8 cellular contexts compared by ENCODE assay signal in the genomic region with DNA sequence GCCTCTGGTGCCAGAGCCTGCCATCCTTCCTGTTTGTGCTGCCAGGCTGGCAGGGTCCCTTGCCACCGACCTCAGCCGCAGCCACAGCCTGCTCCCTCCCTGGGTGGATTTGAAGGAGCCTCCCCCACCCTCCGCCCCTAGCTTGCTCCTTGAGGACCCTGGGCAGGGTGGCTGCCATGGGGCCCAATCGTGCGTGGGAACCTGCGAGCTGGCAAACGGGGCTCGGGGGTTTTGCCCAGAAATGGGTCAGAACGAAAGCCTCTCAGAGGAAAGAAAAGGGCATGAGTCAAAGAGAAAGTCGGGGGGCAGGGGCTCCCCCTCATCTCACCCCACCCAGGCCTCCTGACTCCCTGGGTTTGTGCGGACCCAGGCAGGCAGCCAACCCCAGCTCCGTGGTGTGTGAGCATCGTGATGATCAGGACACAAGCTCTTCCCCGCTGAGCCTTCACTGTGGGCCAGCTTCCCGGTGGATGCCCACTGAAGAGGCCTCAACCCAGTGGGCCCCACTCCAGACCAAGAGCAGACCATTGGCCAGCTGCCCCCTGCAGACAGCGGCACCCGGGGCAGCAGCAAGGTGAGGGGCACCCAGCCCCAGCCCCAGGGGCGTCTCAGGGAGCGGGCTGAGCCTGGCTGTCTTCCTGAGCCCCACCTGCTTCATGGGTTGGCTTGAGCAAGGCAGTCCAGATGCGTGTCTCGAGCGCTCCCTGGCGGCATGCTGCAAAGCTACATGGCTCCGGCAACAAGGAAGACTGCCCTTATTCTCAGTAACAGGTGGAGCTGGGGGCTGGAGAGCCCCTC. TPM values are rescaled to one million over a fixed set of nuclear protein-coding genes. Genes with fewer than 3 reads are reported as not detected.
A peak's percentile ranks its signal among the peaks of the same experiment; 100 is the strongest.
DNase-seq lines count a peak whose midpoint lies in the region; ATAC-seq and TF ChIP-seq lines count a peak whose summit lies in the region.

No MANE protein-coding gene starts in this region.

- H3K9me2 ChIP-seq in SK-N-SH: no peaks in the 10 kb centered on the region

- H2AFZ ChIP-seq in SK-N-SH (ENCODE audit: low read depth): no peak overlapping the region

- H3K79me2 ChIP-seq in SK-N-SH (ENCODE audit: insufficient read depth): no peaks in the 10 kb centered on the region

- POLR2A ChIA-PET in SK-N-SH (lab: Yijun Ruan, JAX): interaction anchor here (1.5 to 1.9 kb wide), 3 partner anchors 10 to 87 kb away, joined by 6 to 13 read pairs (median 8); a partner anchor contains a TSS

- ATAC-seq in GM19468 (IDR thresholded peaks at IDR 0.05; ENCODE audit: extremely low read depth, unreplicated experiment) (peak; percentile 22), gastroesophageal sphincter (peak; percentile 77), thoracic aorta (ENCODE audit: insufficient number of reproducible peaks, low FRiP score, low read depth) (no peak)

- DNase-seq in NAMALWA (ENCODE audit: low spot score): peak; percentile 91
- DNase-seq in SK-N-SH: peak; percentile 93
- peak; percentile 88 for DNase-seq in activated naive CD4-positive, alpha-beta T cell treated with Interleukin-2 at 50 U/mL for 16 hours
- peak; percentile 75 to 87 (median 86) for DNase-seq in ovary
- no peak for DNase-seq in thoracic aorta (ENCODE audit: low spot score)

- H3K27ac ChIP-seq in BLaER1 treated with 17β-estradiol and CSF1 and Interleukin-3, amounts not matched to agents 10 nM and 100 nM: peak overlapping the region in 10 of 11 experiments; percentile 38 to 97 (median 78); a peak in 20 of 22 replicates
- H3K27ac ChIP-seq in SK-N-SH (ENCODE audit: low read depth in 2 of 2, low read length in 1 of 2) (peak overlapping the region in 1 of 2 experiments; percentile 39; a peak in 1 of 4 replicates), gastroesophageal sphincter (peak overlapping the region in 1 of 4 donors; percentile 17), ovary (no peak overlapping the region), thoracic aorta (no peak overlapping the region)

- no peak for TF ChIP-seq POLR2A in gastroesophageal sphincter (IDR thresholded peaks at IDR 0.05)
- TF ChIP-seq POLR2A in ovary (IDR thresholded peaks at IDR 0.05): peak; percentile 16

- H3K4me1 ChIP-seq in BLaER1 treated with 17β-estradiol and CSF1 and Interleukin-3, amounts not matched to agents 10 nM and 100 nM: peaks cover 34 to 76% (median 66%) of the 10 kb centered on the region in 10 experiments
- H3K4me1 ChIP-seq in SK-N-SH (ENCODE audit: control insufficient read depth in 1 of 2, insufficient read depth in 2 of 2, low read depth in 1 of 2, low read length in 1 of 2) (peaks cover 0 to 21% of the 10 kb centered on the region in 2 experiments; a peak in 1 of 4 replicates), gastroesophageal sphincter (peaks cover 0 to 18% (median 13%) of the 10 kb centered on the region in 3 donors), ovary (ENCODE audit: insufficient read depth) (peaks cover 1% of the 10 kb centered on the region), thoracic aorta (ENCODE audit: control insufficient read depth in 1 of 2, low read depth in 2 of 2) (no peaks in the 10 kb centered on the region)

- H3F3A ChIP-seq in SK-N-SH (replicated peaks; ENCODE audit: insufficient read depth): peaks cover 4% of the 10 kb centered on the region

- peak overlapping the region; percentile 42 to 82 (median 72) for H3K9ac ChIP-seq in BLaER1 treated with 17β-estradiol and CSF1 and Interleukin-3, amounts not matched to agents 10 nM and 100 nM
- H3K9ac ChIP-seq in SK-N-SH: no peak overlapping the region

- peak overlapping the region; percentile 82 to 97 (median 92) for H3K4me2 ChIP-seq in BLaER1 treated with 17β-estradiol and CSF1 and Interleukin-3, amounts not matched to agents 10 nM and 100 nM
- peak overlapping the region; percentile 8; the same call in 1 of the 2 replicates for H3K4me2 ChIP-seq in SK-N-SH

- no peaks in the 10 kb centered on the region for H3K9me3 ChIP-seq in BLaER1 treated with 17β-estradiol and CSF1 and Interleukin-3, amounts not matched to agents 10 nM and 100 nM (replicated peaks in 1 of 11)
- H3K9me3 ChIP-seq in SK-N-SH (no peaks in the 10 kb centered on the region), gastroesophageal sphincter (no peaks in the 10 kb centered on the region), ovary (no peaks in the 10 kb centered on the region), thoracic aorta (no peaks in the 10 kb centered on the region)

- peaks cover 0 to 53% (median 41%) of the 10 kb centered on the region in 11 experiments; a peak in 19 of 22 replicates for H4K20me1 ChIP-seq in BLaER1 treated with 17β-estradiol and CSF1 and Interleukin-3, amounts not matched to agents 10 nM and 100 nM
- no peaks in the 10 kb centered on the region for H4K20me1 ChIP-seq in SK-N-SH (ENCODE audit: insufficient read depth)

- TF ChIP-seq CTCF in SK-N-SH (IDR thresholded peaks at IDR 0.05) (peak; percentile 81), gastroesophageal sphincter (IDR thresholded peaks at IDR 0.05) (peak in 3 of 4 experiments; percentile 86 to 93 (median 86)), ovary (IDR thresholded peaks at IDR 0.05) (peak; percentile 90 to 91 (median 90)), thoracic aorta (IDR thresholded peaks at IDR 0.05) (peak; percentile 89)

- H3K27me3 ChIP-seq in BLaER1 treated with 17β-estradiol and CSF1 and Interleukin-3, amounts not matched to agents 10 nM and 100 nM: no peaks in the 10 kb centered on the region
- H3K27me3 ChIP-seq in SK-N-SH (ENCODE audit: insufficient read depth): no peaks in the 10 kb centered on the region
- H3K27me3 ChIP-seq in gastroesophageal sphincter: peaks cover 16% of the 10 kb centered on the region
- H3K27me3 ChIP-seq in ovary: no peaks in the 10 kb centered on the region
- H3K27me3 ChIP-seq in thoracic aorta (replicated peaks; ENCODE audit: insufficient read depth): no peaks in the 10 kb centered on the region

- peaks cover 26 to 63% (median 48%) of the 10 kb centered on the region in 11 experiments for H3K36me3 ChIP-seq in BLaER1 treated with 17β-estradiol and CSF1 and Interleukin-3, amounts not matched to agents 10 nM and 100 nM
- H3K36me3 ChIP-seq in SK-N-SH (replicated peaks in 1 of 2; ENCODE audit: control insufficient read depth in 1 of 2, insufficient read depth in 2 of 2, low read length in 1 of 2): peaks cover 0 to 16% of the 10 kb centered on the region in 2 experiments
- peaks cover 0 to 28% of the 10 kb centered on the region in 2 donors for H3K36me3 ChIP-seq in gastroesophageal sphincter
- no peaks in the 10 kb centered on the region for H3K36me3 ChIP-seq in ovary
- peaks cover 9% of the 10 kb centered on the region for H3K36me3 ChIP-seq in thoracic aorta

- TF ChIP-seq RAD21 in SK-N-SH (IDR thresholded peaks at IDR 0.05; ENCODE audit: low read length): peak; percentile 85

- TF ChIP-seq EP300 in SK-N-SH (IDR thresholded peaks at IDR 0.05; ENCODE audit: borderline replicate concordance in 1 of 2, low read depth in 1 of 2, low read length in 1 of 2) (no peak), gastroesophageal sphincter (IDR thresholded peaks at IDR 0.05) (no peak), ovary (IDR thresholded peaks at IDR 0.05) (no peak)

- peak overlapping the region; percentile 26 to 81 (median 62); a peak in 18 of 20 replicates for H3K4me3 ChIP-seq in BLaER1 treated with 17β-estradiol and CSF1 and Interleukin-3, amounts not matched to agents 10 nM and 100 nM
- H3K4me3 ChIP-seq in SK-N-SH (ENCODE audit: low read depth in 2 of 2, low read length in 1 of 2) (peak overlapping the region in 1 of 2 experiments; percentile 20; a peak in 1 of 4 replicates), gastroesophageal sphincter (no peak overlapping the region), ovary (no peak overlapping the region), thoracic aorta (no peak overlapping the region)

- CTCF ChIA-PET in SK-N-SH (lab: Yijun Ruan, JAX): interaction anchor here (0.6 to 15.1 kb wide), 50 partner anchors 10 to 274 kb away, joined by 3 to 350 read pairs (median 5); a partner anchor contains a TSS

- WGBS in SK-N-SH (ENCODE audit: low lambda C conversion rate): 25% methylated on average over 13 of the region's 24 CpGs
- 0% methylated on average over 3 of the region's 24 CpGs; no CpG with 5 or more reads in 1 of the 2 donors for WGBS in gastroesophageal sphincter (ENCODE audit: low coverage in 1 of 2), 2 donors
- WGBS in ovary, 3 donors: 12 to 18% (median 16%) methylated on average over 22 to 24 of the region's 24 CpGs

- intact Hi-C loops in ovary (cut with DNase I): loop anchor here (2.0 to 5.0 kb wide), 5 partner anchors 83 to 248 kb away; a partner anchor contains a TSS

RNA-seq across cellular contexts. Expression of a gene that starts 3.0 kb away (rescaled TPM):
- not detected in 2 replicates for polyA plus RNA-seq in SK-N-SH (2012; rRNA removed)
- not detected in 2 replicates for polyA plus RNA-seq in SK-N-SH (2012; cell fraction: cytosol; rRNA removed)
- 0.01 and 0.02 TPM in 2 replicates for polyA plus RNA-seq in SK-N-SH (2012; cell fraction: nucleus; rRNA removed)
- under 1 TPM in 1 of 4 donors, not detected in 3; 0.20 TPM for total RNA-seq in gastroesophageal sphincter
- under 1 TPM in 1 of 7 donors, not detected in 6; 0.08 TPM for total RNA-seq in ovary
- polyA plus RNA-seq in ovary: under 1 TPM in 1 of 2 donors, not detected in 1; 0.07 TPM
- total RNA-seq in thoracic aorta: not detected

RNA-seq across cellular contexts. Expression of a gene that starts 6.9 kb away (rescaled TPM):
- polyA plus RNA-seq in SK-N-SH (2012; rRNA removed) (26.0 and 34.7 TPM in 2 replicates), ovary (10 to 100 TPM in 1 of 2 donors, 1 to 10 TPM in 1; 2.0 to 10.5 TPM)
- 9.4 and 18.2 TPM in 2 replicates for polyA plus RNA-seq in SK-N-SH (2012; cell fraction: cytosol; rRNA removed)
- 144 and 152 TPM in 2 replicates for polyA plus RNA-seq in SK-N-SH (2012; cell fraction: nucleus; rRNA removed)
- total RNA-seq in gastroesophageal sphincter (10 to 100 TPM; 13.5 to 24.3 (median 19.3) TPM), ovary (10 to 100 TPM in 5 of 7 donors, 1 to 10 TPM in 2; 5.8 to 26.9 (median 13.7) TPM), thoracic aorta (10 to 100 TPM; 37.2 to 60.5 TPM)

RNA-seq across cellular contexts. Expression of a gene that starts 11.1 kb away (rescaled TPM):
- polyA plus RNA-seq in SK-N-SH (2012; rRNA removed) (47.4 and 48.1 TPM in 2 replicates), ovary (10 to 100 TPM in 1 of 2 donors, 1 to 10 TPM in 1; 2.1 to 67.9 TPM)
- 17.2 and 29.3 TPM in 2 replicates for polyA plus RNA-seq in SK-N-SH (2012; cell fraction: cytosol; rRNA removed)
- 364 and 553 TPM in 2 replicates for polyA plus RNA-seq in SK-N-SH (2012; cell fraction: nucleus; rRNA removed)
- total RNA-seq in gastroesophageal sphincter (10 to 100 TPM; 50.4 to 69.9 (median 59.5) TPM), ovary (100 to 1,000 TPM in 2 of 7 donors, 10 to 100 TPM in 5; 22.3 to 112 (median 49.9) TPM), thoracic aorta (10 to 100 TPM; 71.5 to 95.8 TPM)

RNA-seq across cellular contexts. Expression of a gene that starts 19.0 kb away (rescaled TPM):
- polyA plus RNA-seq in SK-N-SH (2012; rRNA removed) (not detected in 2 replicates), ovary (under 1 TPM; 0.32 to 0.82 TPM)
- not detected in 2 replicates for polyA plus RNA-seq in SK-N-SH (2012; cell fraction: cytosol; rRNA removed)
- 0.02 TPM in 1 of 2 replicates, not detected in the other for polyA plus RNA-seq in SK-N-SH (2012; cell fraction: nucleus; rRNA removed)
- total RNA-seq in gastroesophageal sphincter (1 to 10 TPM in 1 of 4 donors, under 1 TPM in 1, not detected in 2; 0.58 to 1.6 TPM), ovary (1 to 10 TPM in 4 of 7 donors, under 1 TPM in 3; 0.12 to 5.1 (median 1.0) TPM), thoracic aorta (under 1 TPM; 0.92 to 0.95 TPM)

RNA-seq across cellular contexts. Expression of a gene that starts 35.4 kb away (rescaled TPM):
- polyA plus RNA-seq in SK-N-SH (2012; rRNA removed) (4.6 and 6.0 TPM in 2 replicates), ovary (under 1 TPM; 0.10 to 0.15 TPM)
- 2.1 and 5.0 TPM in 2 replicates for polyA plus RNA-seq in SK-N-SH (2012; cell fraction: cytosol; rRNA removed)
- 6.3 and 7.3 TPM in 2 replicates for polyA plus RNA-seq in SK-N-SH (2012; cell fraction: nucleus; rRNA removed)
- total RNA-seq in gastroesophageal sphincter (1 to 10 TPM in 1 of 4 donors, under 1 TPM in 3; 0.13 to 1.3 (median 0.19) TPM), ovary (under 1 TPM in 5 of 7 donors, not detected in 2; 0.24 to 0.62 (median 0.37) TPM), thoracic aorta (under 1 TPM; 0.41 to 0.92 TPM)

Comparison
In these comparisons a context has a peak if more than half of its experiments do, and no peak if none do; other contexts are left out.
1. H3K27ac ChIP-seq: peak in BLaER1 treated with 17β-estradiol and CSF1 and Interleukin-3, amounts not matched to agents 10 nM and 100 nM (10 of 11); none in ovary (0 of 2) and thoracic aorta (0 of 2).
2. H3K4me3 ChIP-seq: peak in BLaER1 treated with 17β-estradiol and CSF1 and Interleukin-3, amounts not matched to agents 10 nM and 100 nM (10 of 10); none in gastroesophageal sphincter (0 of 2), ovary (single experiment) and thoracic aorta (single experiment).
3. Peak in every context shown above with its lines, with median percentiles within 50 percentile points of each other: CTCF ChIP-seq.